Comparison of ENCODE assay signal across 10 cellular contexts in genomic region chr6:6588064-6588923, GRCh38. TPM values are rescaled to one million over a fixed set of nuclear protein-coding genes. Genes with fewer than 3 reads are reported as not detected.
DNase-seq lines count a peak whose midpoint lies in the region; ATAC-seq, FAIRE-seq and TF ChIP-seq lines count a peak whose summit lies in the region.
"Had no signal": no experiment of that assay in that cellular context is flagged by ENCODE, and none has a peak within 500 bp of the region (broad histone marks: within the 10 kb centered on the region; RNA-seq: fewer than 3 reads in every experiment).

Gene LY86 (plus strand): TSS chr6:6588720. CDS start chr6:6588735, 15 bp downstream.

- no peak within 1 kb of the TSS for H3K9ac ChIP-seq in rectal smooth muscle tissue (ENCODE audit: low read length)

- H3K27me3 Mint-ChIP-seq in activated T-helper 1 cell treated with anti-CD3 and anti-CD28 coated beads, Interleukin-12 subunit alpha, Interleukin-12 subunit beta, Interleukin-2, Interleukin-4 antibody, amounts not matched to agents 30 ng/mL and 10 ng/mL and 1 ng/mL, durations not matched to agents 14 hours and 24 hours and 36 hours (ENCODE audit: insufficient read depth): no peaks in the 10 kb centered on the region

- ATAC-seq in GM19025 (IDR thresholded peaks at IDR 0.05; ENCODE audit: low read depth, unreplicated experiment): peak; percentile 41
- peak; percentile 42 for ATAC-seq in HG03103 (IDR thresholded peaks at IDR 0.05; ENCODE audit: low read depth, unreplicated experiment)

- peak within 1 kb of the TSS; percentile 37 for H3K4me3 ChIP-seq in rectal smooth muscle tissue (ENCODE audit: low read length)
- peak within 1 kb of the TSS in 1 of 2 donors; percentile 9 for H3K4me3 ChIP-seq in ascending aorta

- H3K36me3 ChIP-seq in rectal smooth muscle tissue (ENCODE audit: control insufficient read depth, insufficient read depth, low read length) (no peaks in the 10 kb centered on the region), ascending aorta (no peaks in the 10 kb centered on the region)

- H3K4me1 Mint-ChIP-seq in activated T-helper 1 cell treated with anti-CD3 and anti-CD28 coated beads, Interleukin-12 subunit alpha, Interleukin-12 subunit beta, Interleukin-2, Interleukin-4 antibody, amounts not matched to agents 30 ng/mL and 10 ng/mL and 1 ng/mL, durations not matched to agents 14 hours and 24 hours and 36 hours (ENCODE audit: low read depth): peaks cover 85% of the 10 kb centered on the region

- intact Hi-C loops in activated T-helper 1 cell treated with anti-CD3 and anti-CD28 coated beads, Interleukin-12 subunit alpha, Interleukin-12 subunit beta, Interleukin-2, Interleukin-4 antibody, amounts not matched to agents 30 ng/mL and 10 ng/mL and 1 ng/mL, durations not matched to agents 14 hours and 24 hours and 36 hours (cut with micrococcal nuclease): loop anchor here (1.0 to 2.0 kb wide), 2 partner anchors 8 to 29 kb away; no protein-coding TSS in a partner anchor
- intact Hi-C loops in ascending aorta (cut with DNase I): no loop called here

- no peaks in the 10 kb centered on the region for H3K9me3 ChIP-seq in ascending aorta

- DNase-seq in Ammon's horn (ENCODE audit: low spot score): peak; percentile 59
- DNase-seq in activated T-helper 1 cell treated with anti-CD3 and anti-CD28 coated beads, Interleukin-12 subunit alpha, Interleukin-12 subunit beta, Interleukin-2, Interleukin-4 antibody, amounts not matched to agents 30 ng/mL and 10 ng/mL and 1 ng/mL, durations not matched to agents 14 hours and 24 hours and 36 hours (ENCODE audit: low spot score): no peak
- DNase-seq in ascending aorta (ENCODE audit: low spot score in 2 of 2): no peak
- no peak for DNase-seq in stimulated activated CD4-positive, alpha-beta T cell treated with anti-CD3 and anti-CD28 coated beads, Interleukin-4, amount 100 ng/mL, for 4 hours
- no peak for DNase-seq in D721Med (ENCODE audit: insufficient read length, low spot score)

- H3K4me3 Mint-ChIP-seq in activated T-helper 1 cell treated with anti-CD3 and anti-CD28 coated beads, Interleukin-12 subunit alpha, Interleukin-12 subunit beta, Interleukin-2, Interleukin-4 antibody, amounts not matched to agents 30 ng/mL and 10 ng/mL and 1 ng/mL, durations not matched to agents 14 hours and 24 hours and 36 hours: peak within 1 kb of the TSS; percentile 53

- H3K27ac ChIP-seq in rectal smooth muscle tissue (ENCODE audit: low read depth, low read length): no peak within 1 kb of the TSS
- no peak within 1 kb of the TSS for H3K27ac ChIP-seq in ascending aorta

- H3K27me3 ChIP-seq in rectal smooth muscle tissue (ENCODE audit: control insufficient read depth, insufficient read depth, low read length) (no peaks in the 10 kb centered on the region), ascending aorta (no peaks in the 10 kb centered on the region)

- peaks cover 6% of the 10 kb centered on the region for H3K9me3 Mint-ChIP-seq in activated T-helper 1 cell treated with anti-CD3 and anti-CD28 coated beads, Interleukin-12 subunit alpha, Interleukin-12 subunit beta, Interleukin-2, Interleukin-4 antibody, amounts not matched to agents 30 ng/mL and 10 ng/mL and 1 ng/mL, durations not matched to agents 14 hours and 24 hours and 36 hours

- no peak for FAIRE-seq in D721Med (lab: Jason Lieb, UNC)
- FAIRE-seq: G401.6 had no signal

- peaks cover 2% of the 10 kb centered on the region for H3K4me1 ChIP-seq in rectal smooth muscle tissue (ENCODE audit: control insufficient read depth, insufficient read depth, low read length)
- no peaks in the 10 kb centered on the region for H3K4me1 ChIP-seq in ascending aorta

- peaks cover 10% of the 10 kb centered on the region for H3K36me3 Mint-ChIP-seq in activated T-helper 1 cell treated with anti-CD3 and anti-CD28 coated beads, Interleukin-12 subunit alpha, Interleukin-12 subunit beta, Interleukin-2, Interleukin-4 antibody, amounts not matched to agents 30 ng/mL and 10 ng/mL and 1 ng/mL, durations not matched to agents 14 hours and 24 hours and 36 hours (ENCODE audit: low read depth)

- peak within 1 kb of the TSS; percentile 65 for H3K27ac Mint-ChIP-seq in activated T-helper 1 cell treated with anti-CD3 and anti-CD28 coated beads, Interleukin-12 subunit alpha, Interleukin-12 subunit beta, Interleukin-2, Interleukin-4 antibody, amounts not matched to agents 30 ng/mL and 10 ng/mL and 1 ng/mL, durations not matched to agents 14 hours and 24 hours and 36 hours

- TF ChIP-seq CTCF in ascending aorta (IDR thresholded peaks at IDR 0.05): no peak
- no peak for TF ChIP-seq CTCF in D721Med (IDR thresholded peaks at IDR 0.05; ENCODE audit: insufficient read depth, missing control alignments)

RNA-seq across cellular contexts. Expression of gene LY86, which starts in this region (rescaled TPM):
- 1.1 and 1.2 TPM in 2 replicates for total RNA-seq in activated T-helper 1 cell treated with anti-CD3 and anti-CD28 coated beads, Interleukin-12 subunit alpha, Interleukin-12 subunit beta, Interleukin-2, Interleukin-4 antibody, amounts not matched to agents 30 ng/mL and 10 ng/mL and 1 ng/mL, durations not matched to agents 14 hours and 24 hours and 36 hours
- not detected for total RNA-seq in ascending aorta
- total RNA-seq: myocyte had no signal
